ENCODE assay signal across 12 cellular contexts in genomic region chr11:78742430-78742829, GRCh38.
A peak's percentile ranks its signal among the peaks of the same experiment; 100 is the strongest.
DNase-seq lines count a peak whose midpoint lies in the region; ATAC-seq and TF ChIP-seq lines count a peak whose summit lies in the region.
"Had no signal": no experiment of that assay in that cellular context is flagged by ENCODE, and none has a peak within 500 bp of the region (broad histone marks: within the 10 kb centered on the region; RNA-seq: fewer than 3 reads in every experiment).

No MANE protein-coding gene starts in this region.

- no peak overlapping the region for H2BK5ac ChIP-seq in mesendoderm (ENCODE audit: low read length)

- H3K18ac ChIP-seq in mesendoderm (ENCODE audit: low read length), result no peak overlapping the region

- TF ChIP-seq CTCF in AG10803 (conservative IDR thresholded peaks at IDR 0.05; ENCODE audit: low read length) (no peak), MM.1S (IDR thresholded peaks at IDR 0.05; ENCODE audit: low read length) (no peak)
- no peak for TF ChIP-seq CTCF in CD4-positive, alpha-beta T cell (IDR thresholded peaks at IDR 0.05)

- peak; percentile 83 to 87 for ATAC-seq in right cardiac atrium
- no peak for ATAC-seq in CD4-positive, alpha-beta T cell (ENCODE audit: poor library complexity)
- no peak for ATAC-seq in GM21737 (IDR thresholded peaks at IDR 0.05; ENCODE audit: unreplicated experiment)

- H3K9ac ChIP-seq in MM.1S (ENCODE audit: low read length) (no peak overlapping the region), mesendoderm (ENCODE audit: low read length) (no peak overlapping the region)

- H3K79me1 ChIP-seq in mesendoderm (ENCODE audit: low read length), result no peaks in the 10 kb centered on the region

- H2BK120ac ChIP-seq in mesendoderm (ENCODE audit: low read depth, low read length), result no peak overlapping the region

- H3K36me3 Mint-ChIP-seq in CD4-positive, alpha-beta T cell (ENCODE audit: low read depth), result no peaks in the 10 kb centered on the region

- peak; percentile 70 for DNase-seq in AG10803 (ENCODE audit: low read depth)
- peak; percentile 32 for DNase-seq in NCI-H1436 (lab: John Stamatoyannopoulos, UW)
- peak; percentile 82 to 86 for DNase-seq in SHP77 (lab: John Stamatoyannopoulos, UW)
- DNase-seq in right cardiac atrium, result peak; percentile 64 to 81 (median 77)
- DNase-seq in MM.1S, result no peak
- no peak for DNase-seq in CD4-positive, alpha-beta T cell
- no peak for DNase-seq in mesendoderm
- DNase-seq: activated CD4-positive, alpha-beta memory T cell treated with anti-CD3 and anti-CD28 coated beads, Interleukin-2, amount 10 ng/mL, durations not matched to agents 7 days and 5 days; amniotic stem cell; NCI-H82; stimulated activated CD4-positive, alpha-beta T cell treated with anti-CD3 and anti-CD28 coated beads, Interleukin-4, amount 100 ng/mL, for 4 hours had no signal

- no peak overlapping the region for H3K4me3 Mint-ChIP-seq in CD4-positive, alpha-beta T cell
- H3K4me3 Mint-ChIP-seq: activated CD4-positive, alpha-beta memory T cell treated with anti-CD3 and anti-CD28 coated beads, Interleukin-2, amount 10 ng/mL, durations not matched to agents 7 days and 5 days had no signal

- no peak overlapping the region for H3K56ac ChIP-seq in mesendoderm (ENCODE audit: low read length)

- H3K79me2 ChIP-seq in MM.1S (ENCODE audit: low read length) (no peaks in the 10 kb centered on the region), mesendoderm (ENCODE audit: control insufficient read depth, insufficient read depth, low read length) (no peaks in the 10 kb centered on the region)

- H3K4me1 Mint-ChIP-seq in CD4-positive, alpha-beta T cell (ENCODE audit: low read depth), result no peaks in the 10 kb centered on the region
- H3K4me1 Mint-ChIP-seq: activated CD4-positive, alpha-beta memory T cell treated with anti-CD3 and anti-CD28 coated beads, Interleukin-2, amount 10 ng/mL, durations not matched to agents 7 days and 5 days had no signal

- no peaks in the 10 kb centered on the region for H3F3A ChIP-seq in MM.1S (ENCODE audit: insufficient read depth, low read length)

- intact Hi-C loops in right cardiac atrium (cut with DNase I), result no loop called here
- intact Hi-C loops in CD4-positive, alpha-beta T cell (cut with DNase I, micrococcal nuclease), result no loop called here

- H3K36me3 ChIP-seq in MM.1S (replicated peaks; ENCODE audit: insufficient read depth, low read length), result no peaks in the 10 kb centered on the region
- no peaks in the 10 kb centered on the region for H3K36me3 ChIP-seq in mesendoderm (ENCODE audit: control insufficient read depth, insufficient read depth, low read length)

- no peak overlapping the region for H2BK15ac ChIP-seq in mesendoderm (replicated peaks; ENCODE audit: low read depth)

- H3K27me3 ChIP-seq in right cardiac atrium (ENCODE audit: control insufficient read depth, insufficient read depth) (no peaks in the 10 kb centered on the region), MM.1S (replicated peaks; ENCODE audit: insufficient read depth, low read length) (no peaks in the 10 kb centered on the region), mesendoderm (ENCODE audit: insufficient read depth, low read length, poor library complexity) (no peaks in the 10 kb centered on the region)
- no peaks in the 10 kb centered on the region for H3K27me3 ChIP-seq in CD4-positive, alpha-beta T cell (ENCODE audit: control insufficient read depth, insufficient read depth, low read length)

- 48% methylated on average over 6 of the region's 6 CpGs for WGBS in right cardiac atrium
- WGBS in mesendoderm (ENCODE audit: extremely low coverage, insufficient coverage, low lambda C conversion rate), result no CpG with 5 or more reads among the region's 6 CpGs

- H3K4me2 ChIP-seq in MM.1S (ENCODE audit: low read depth, low read length) (no peak overlapping the region), mesendoderm (ENCODE audit: low read length) (no peak overlapping the region)

- H4K5ac ChIP-seq in mesendoderm (ENCODE audit: low read length), result no peak overlapping the region

- no peaks in the 10 kb centered on the region for H4K20me1 ChIP-seq in MM.1S (ENCODE audit: insufficient read depth, low read length)

- H3K23ac ChIP-seq in mesendoderm (ENCODE audit: low read length), result no peak overlapping the region

- no peak overlapping the region for H3K4ac ChIP-seq in mesendoderm (ENCODE audit: low read depth, low read length)

- no peak overlapping the region for H2AFZ ChIP-seq in MM.1S (ENCODE audit: low read length)

- no peaks in the 10 kb centered on the region for H3K27me3 Mint-ChIP-seq in CD4-positive, alpha-beta T cell

- H3K9me3 Mint-ChIP-seq in CD4-positive, alpha-beta T cell, result no peaks in the 10 kb centered on the region
- H3K9me3 Mint-ChIP-seq: activated CD4-positive, alpha-beta memory T cell treated with anti-CD3 and anti-CD28 coated beads, Interleukin-2, amount 10 ng/mL, durations not matched to agents 7 days and 5 days had no signal

- H3K9me3 ChIP-seq in right cardiac atrium (ENCODE audit: control insufficient read depth, low read length), result no peaks in the 10 kb centered on the region
- H3K9me3 ChIP-seq in MM.1S (replicated peaks; ENCODE audit: insufficient read depth, low read length), result no peaks in the 10 kb centered on the region
- H3K9me3 ChIP-seq in CD4-positive, alpha-beta T cell (ENCODE audit: control insufficient read depth, low read length), result no peaks in the 10 kb centered on the region

- H3K4me3 ChIP-seq in AG10803 (ENCODE audit: low read length) (no peak overlapping the region), right cardiac atrium (ENCODE audit: low read length) (no peak overlapping the region), MM.1S (ENCODE audit: low read length) (no peak overlapping the region), mesendoderm (ENCODE audit: low read length) (no peak overlapping the region)

- H3K27ac ChIP-seq in right cardiac atrium (ENCODE audit: low read length), result no peak overlapping the region
- no peak overlapping the region for H3K27ac ChIP-seq in MM.1S (ENCODE audit: low read length)
- no peak overlapping the region for H3K27ac ChIP-seq in CD4-positive, alpha-beta T cell (ENCODE audit: low read depth, low read length)
- no peak overlapping the region for H3K27ac ChIP-seq in mesendoderm (ENCODE audit: low read depth, low read length)

- H2AK5ac ChIP-seq in mesendoderm (ENCODE audit: low read length), result no peak overlapping the region

- H3K9me2 ChIP-seq in MM.1S (replicated peaks; ENCODE audit: insufficient read depth, low read length), result no peaks in the 10 kb centered on the region

- H3K4me1 ChIP-seq in right cardiac atrium (ENCODE audit: control insufficient read depth, insufficient read depth, low read length) (peaks cover 5% of the 10 kb centered on the region), MM.1S (ENCODE audit: low read length) (no peaks in the 10 kb centered on the region), mesendoderm (ENCODE audit: control insufficient read depth, low read depth, low read length) (peaks cover 5% of the 10 kb centered on the region)

- H3K27ac Mint-ChIP-seq in CD4-positive, alpha-beta T cell, result no peak overlapping the region
- H3K27ac Mint-ChIP-seq: activated CD4-positive, alpha-beta memory T cell treated with anti-CD3 and anti-CD28 coated beads, Interleukin-2, amount 10 ng/mL, durations not matched to agents 7 days and 5 days had no signal

- CTCF ChIA-PET in CD4-positive, alpha-beta T cell (lab: Charles Lee), result no interaction called here

- POLR2A ChIA-PET in CD4-positive, alpha-beta T cell (lab: Charles Lee), result no interaction called here

- no peak overlapping the region for H4K8ac ChIP-seq in mesendoderm (ENCODE audit: low read depth, low read length)

Comparison
In these comparisons a context has a peak if more than half of its experiments do, and no peak if none do; other contexts are left out.
1. DNase-seq: peak in AG10803 (single experiment), NCI-H1436 (single experiment), SHP77 (2 of 2) and right cardiac atrium (3 of 3); none in MM.1S (single experiment), CD4-positive, alpha-beta T cell (0 of 10) and mesendoderm (single experiment).
2. ATAC-seq: peak in right cardiac atrium (2 of 2); none in CD4-positive, alpha-beta T cell (single experiment) and GM21737 (single experiment).